12 cellular contexts compared by ENCODE assay signal in the genomic region with DNA sequence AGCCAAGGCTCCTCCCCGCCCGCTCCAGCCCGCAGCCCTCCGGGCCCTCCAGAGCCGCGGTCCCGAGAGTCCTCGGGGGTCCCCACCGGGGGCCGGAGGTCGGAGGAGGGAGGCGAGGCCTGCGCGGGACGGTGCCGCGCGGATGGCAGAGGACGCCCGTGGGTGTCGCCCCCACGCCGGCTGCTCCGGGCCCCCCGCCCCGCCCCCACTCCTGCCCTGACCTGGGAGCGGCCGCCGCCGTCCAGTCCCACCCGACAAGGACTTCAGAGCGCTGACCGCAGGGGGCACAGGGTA. TPM values are rescaled to one million over a fixed set of nuclear protein-coding genes. Genes with fewer than 3 reads are reported as not detected.
DNase-seq lines count a peak whose midpoint lies in the region; ATAC-seq, FAIRE-seq and TF ChIP-seq lines count a peak whose summit lies in the region.
"Had no signal": no experiment of that assay in that cellular context is flagged by ENCODE, and none has a peak within 500 bp of the region (broad histone marks: within the 10 kb centered on the region; RNA-seq: fewer than 3 reads in every experiment).

No MANE protein-coding gene starts in this region.

- H3K9me3 Mint-ChIP-seq in CD4-positive, alpha-beta T cell = no peaks in the 10 kb centered on the region

- peak; percentile 45 for ATAC-seq in Right ventricle myocardium superior (ENCODE audit: poor library complexity)
- no peak for ATAC-seq in CD4-positive, alpha-beta T cell (ENCODE audit: poor library complexity)

- peak overlapping the region; percentile 89 for H2AFZ ChIP-seq in endothelial cell of umbilical vein (ENCODE audit: low read depth, low read length)

- H3K79me2 ChIP-seq in endothelial cell of umbilical vein (ENCODE audit: control insufficient read depth, insufficient read depth, low read length) = no peaks in the 10 kb centered on the region

- H3K27me3 ChIP-seq in endothelial cell of umbilical vein (ENCODE audit: control insufficient read depth in 2 of 2, insufficient read depth in 2 of 2, low read length in 2 of 2) (no peaks in the 10 kb centered on the region), mucosa of stomach (ENCODE audit: control insufficient read depth, insufficient read depth, low read length) (peaks cover 17% of the 10 kb centered on the region), vagina (no peaks in the 10 kb centered on the region)
- H3K27me3 ChIP-seq in CD4-positive, alpha-beta T cell (ENCODE audit: control insufficient read depth, insufficient read depth, low read length) = peaks cover 28% of the 10 kb centered on the region

- H3K36me3 Mint-ChIP-seq in CD4-positive, alpha-beta T cell (ENCODE audit: low read depth) = no peaks in the 10 kb centered on the region

- H3K36me3 ChIP-seq in endothelial cell of umbilical vein (ENCODE audit: control insufficient read depth in 2 of 2, extremely low read depth in 1 of 2, insufficient read depth in 2 of 2, low read length in 2 of 2) (no peaks in the 10 kb centered on the region), mucosa of stomach (ENCODE audit: control insufficient read depth, insufficient read depth, low read length) (no peaks in the 10 kb centered on the region), vagina (no peaks in the 10 kb centered on the region)

- no peak for TF ChIP-seq CTCF in endothelial cell of umbilical vein (IDR thresholded peaks at IDR 0.05; ENCODE audit: extremely low read depth in 1 of 2, insufficient read depth in 1 of 2, low read depth in 1 of 2, low read length in 2 of 2)
- no peak for TF ChIP-seq CTCF in vagina (IDR thresholded peaks at IDR 0.05)
- no peak for TF ChIP-seq CTCF in CD4-positive, alpha-beta T cell (IDR thresholded peaks at IDR 0.05)

- TF ChIP-seq POLR2A in endothelial cell of umbilical vein (IDR thresholded peaks at IDR 0.05; ENCODE audit: low read depth, low read length) (no peak), vagina (IDR thresholded peaks at IDR 0.05) (no peak)

- intact Hi-C loops in Right ventricle myocardium superior (cut with DNase I) (loop anchor here (10.0 kb wide), 1 partner anchor 315 kb away; no protein-coding TSS in a partner anchor), cardiac septum (cut with DNase I) (loop anchor here (5.0 to 10.0 kb wide), 2 partner anchors 58 to 315 kb away; partner anchors contain the start of gene DNAJB6), endothelial cell of umbilical vein (cut with micrococcal nuclease) (loop anchor here (2.0 to 5.0 kb wide), 2 partner anchors 107 to 327 kb away; no protein-coding TSS in a partner anchor), vagina (cut with DNase I) (loop anchor here (10.0 kb wide), 1 partner anchor 315 kb away; no protein-coding TSS in a partner anchor)
- intact Hi-C loops in CD4-positive, alpha-beta T cell (cut with DNase I, micrococcal nuclease) = loop anchor here in 1 of 2 experiments (10.0 kb wide), 1 partner anchor 1485 kb away; no protein-coding TSS in a partner anchor

- no peaks in the 10 kb centered on the region for H4K20me1 ChIP-seq in endothelial cell of umbilical vein (replicated peaks; ENCODE audit: control insufficient read depth, extremely low read depth, insufficient read depth, low read length)

- no peaks in the 10 kb centered on the region for H3K9me1 ChIP-seq in endothelial cell of umbilical vein (replicated peaks; ENCODE audit: control insufficient read depth, extremely low read depth, insufficient read depth, low read length)

- no peak overlapping the region for H3K4me3 Mint-ChIP-seq in CD4-positive, alpha-beta T cell

- H3K27ac ChIP-seq in endothelial cell of umbilical vein (ENCODE audit: insufficient read depth, low read depth, low read length) (no peak overlapping the region), vagina (peak overlapping the region; percentile 72)
- H3K27ac ChIP-seq in CD4-positive, alpha-beta T cell (ENCODE audit: low read depth, low read length) = no peak overlapping the region

- H3K27me3 Mint-ChIP-seq in CD4-positive, alpha-beta T cell = peaks cover 5% of the 10 kb centered on the region

- CTCF ChIA-PET in endothelial cell of umbilical vein (lab: Charles Lee) = interaction anchor here (0.7 kb wide), 1 partner anchor 60 kb away, joined by 6 read pairs; no protein-coding TSS in a partner anchor
- CTCF ChIA-PET in CD4-positive, alpha-beta T cell (lab: Charles Lee) = no interaction called here

- BruUV-seq in endothelial cell of umbilical vein (replicated peaks; lab: Mats Ljungman, UMichigan) = no TSS peak

- POLR2A ChIA-PET in endothelial cell of umbilical vein (lab: Charles Lee) = no interaction called here
- POLR2A ChIA-PET in CD4-positive, alpha-beta T cell (lab: Charles Lee) = no interaction called here

- dilution Hi-C loops in endothelial cell of umbilical vein (cut with MboI; ENCODE audit: extremely low pct_ligation_motif_present, low sequenced_read_pairs) = no loop called here

- H3K4me3 ChIP-seq in endothelial cell of umbilical vein (replicated peaks in 1 of 3; ENCODE audit: insufficient read depth in 1 of 3, low read depth in 1 of 3, low read length in 3 of 3) (peak overlapping the region; percentile 18 to 43 (median 27)), mucosa of stomach (ENCODE audit: low read length) (peak overlapping the region; percentile 28), vagina (peak overlapping the region; percentile 46 to 57)

- H3K9ac ChIP-seq in endothelial cell of umbilical vein (replicated peaks; ENCODE audit: extremely low read depth, insufficient read depth, low read length) (peak overlapping the region; percentile 67), mucosa of stomach (ENCODE audit: low read length) (peak overlapping the region; percentile 83)

- no peaks in the 10 kb centered on the region for H3K9me3 ChIP-seq in endothelial cell of umbilical vein (replicated peaks; ENCODE audit: control insufficient read depth, insufficient read depth, low read length)
- H3K9me3 ChIP-seq in mucosa of stomach (ENCODE audit: control insufficient read depth, low read length) = no peaks in the 10 kb centered on the region
- no peaks in the 10 kb centered on the region for H3K9me3 ChIP-seq in vagina
- H3K9me3 ChIP-seq in CD4-positive, alpha-beta T cell (ENCODE audit: control insufficient read depth, low read length) = peaks cover 3% of the 10 kb centered on the region

- no peak for FAIRE-seq in endothelial cell of umbilical vein (lab: Jason Lieb, UNC)
- FAIRE-seq: A204.1 had no signal

- peaks cover 7% of the 10 kb centered on the region for H3K4me1 Mint-ChIP-seq in CD4-positive, alpha-beta T cell (ENCODE audit: low read depth)

- H3K27ac Mint-ChIP-seq in CD4-positive, alpha-beta T cell = no peak overlapping the region
- H3K27ac Mint-ChIP-seq: naive thymus-derived CD8-positive, alpha-beta T cell had no signal

- H3K4me1 ChIP-seq in endothelial cell of umbilical vein (ENCODE audit: control insufficient read depth, extremely low read depth, insufficient read depth, low read length) (peaks cover 18% of the 10 kb centered on the region), mucosa of stomach (ENCODE audit: control insufficient read depth, insufficient read depth, low read length) (peaks cover 33% of the 10 kb centered on the region), vagina (peaks cover 30% of the 10 kb centered on the region)

- peak overlapping the region; percentile 60 for H3K4me2 ChIP-seq in endothelial cell of umbilical vein (ENCODE audit: insufficient read depth, low read length)

- DNase-seq in Right ventricle myocardium superior = no peak
- DNase-seq in cardiac septum (ENCODE audit: low spot score) = no peak
- DNase-seq in endothelial cell of umbilical vein (ENCODE audit: low read depth, low spot score) = no peak
- DNase-seq in vagina (ENCODE audit: extremely low spot score in 2 of 2) = no peak
- no peak for DNase-seq in CD4-positive, alpha-beta T cell
- DNase-seq in SHP77 treated with DMSO at 0.1 percent for 48 hours (lab: John Stamatoyannopoulos, UW) = no peak
- no peak for DNase-seq in LoVo (ENCODE audit: low spot score)
- DNase-seq: HCEC 1CT; naive thymus-derived CD8-positive, alpha-beta T cell; T-helper 9 cell had no signal

TF ChIP-seq in endothelial cell of umbilical vein, 7 proteins besides CTCF, POLR2A, EP300 and RAD21:
- no peak for TF ChIP-seq JUN (IDR thresholded peaks at IDR 0.05; ENCODE audit: borderline replicate concordance, insufficient read depth, insufficient read length, low read depth)
- no peak for TF ChIP-seq MYC (IDR thresholded peaks at IDR 0.05; ENCODE audit: low read depth, low read length)
- no peak for TF ChIP-seq POLR2AphosphoS5 (IDR thresholded peaks at IDR 0.05; ENCODE audit: insufficient read depth, low read depth, low read length)
- no peak for TF ChIP-seq GATA2 (IDR thresholded peaks at IDR 0.05; ENCODE audit: insufficient read depth, insufficient read length, low read depth, low read length)
- TF ChIP-seq EZH2 (IDR thresholded peaks at IDR 0.05; ENCODE audit: borderline replicate concordance, low read depth, low read length, severe bottlenecking) = no peak
- TF ChIP-seq FOS (IDR thresholded peaks at IDR 0.05; ENCODE audit: borderline replicate concordance, insufficient read depth, low read length) = no peak
TF ChIP-seq in endothelial cell of umbilical vein: peak in this region for 0.

RNA-seq across cellular contexts. Expression of gene DNAJB6, which starts 57.2 kb away (rescaled TPM):
- total RNA-seq in Right ventricle myocardium superior = 191 TPM
- total RNA-seq in cardiac septum = 171 TPM
- total RNA-seq in endothelial cell of umbilical vein = 135 and 138 TPM in 2 replicates
- 58.5 and 69.6 TPM in 2 replicates for polyA plus RNA-seq in endothelial cell of umbilical vein
- 69.2 and 75.1 TPM in 2 replicates for polyA plus RNA-seq in endothelial cell of umbilical vein (2011; cell fraction: cytosol; rRNA removed)
- polyA plus RNA-seq in endothelial cell of umbilical vein (2011; cell fraction: nucleus; rRNA removed) = 86.7 and 114 TPM in 2 replicates
- polyA plus RNA-seq in endothelial cell of umbilical vein (2012) = 121 and 148 TPM in 2 replicates
- 56.0 and 57.0 TPM in 2 replicates for polyA minus RNA-seq in endothelial cell of umbilical vein
- polyA minus RNA-seq in endothelial cell of umbilical vein (2011; cell fraction: cytosol; rRNA and poly(A)+ RNA removed) = 40.8 TPM
- 80.9 and 82.0 TPM in 2 replicates for polyA minus RNA-seq in endothelial cell of umbilical vein (2011; cell fraction: nucleus; rRNA and poly(A)+ RNA removed)
- total RNA-seq in vagina = 93.1 TPM
- 100 to 1,000 TPM; 232 to 242 TPM for total RNA-seq in CD4-positive, alpha-beta T cell
